Comparison of ENCODE assay signal across 19 cellular contexts in the genomic region with DNA sequence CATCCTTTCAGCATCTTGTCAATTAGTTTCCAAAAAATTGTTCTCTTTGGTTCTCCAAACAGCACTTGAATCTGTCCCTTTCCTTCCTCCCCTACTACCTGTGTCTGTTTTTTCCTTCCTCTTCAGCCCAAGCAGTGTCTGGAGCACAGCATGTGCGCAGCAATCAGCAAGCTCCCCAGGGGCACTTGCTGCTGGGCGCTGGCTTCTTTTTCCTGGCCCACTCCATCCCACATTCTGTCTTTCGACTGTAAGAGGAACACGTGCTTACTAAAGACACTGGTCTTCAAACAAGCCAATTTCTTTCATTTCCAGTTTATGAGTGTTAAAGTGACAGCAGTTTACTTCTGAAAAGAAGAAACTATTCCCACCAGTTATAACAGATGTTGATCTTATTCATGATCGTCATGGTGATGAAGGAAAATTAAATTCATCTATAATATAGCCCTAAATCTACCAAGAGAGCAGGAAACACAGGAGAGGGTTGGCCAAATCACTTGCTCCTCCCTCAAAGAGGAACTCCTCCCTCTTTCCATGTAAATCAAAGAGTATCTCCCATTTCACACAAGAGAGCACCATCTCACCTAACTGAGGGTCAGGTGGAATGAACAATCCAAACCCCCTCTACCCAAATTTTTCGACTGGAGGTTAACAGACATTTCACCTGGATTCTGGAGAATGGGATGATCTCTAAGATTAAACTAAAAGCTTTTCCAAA.
DNase-seq lines count a peak whose midpoint lies in the region; ATAC-seq and TF ChIP-seq lines count a peak whose summit lies in the region.
"Had no signal": no experiment of that assay in that cellular context is flagged by ENCODE, and none has a peak within 500 bp of the region (broad histone marks: within the 10 kb centered on the region; RNA-seq: fewer than 3 reads in every experiment).

No MANE protein-coding gene starts in this region.

- no peak overlapping the region for H2BK20ac ChIP-seq in IMR-90 (ENCODE audit: low read depth, low read length)

- TF ChIP-seq CTCF in IMR-90 (conservative IDR thresholded peaks at IDR 0.05; ENCODE audit: low read depth, low read length): no peak
- no peak for TF ChIP-seq CTCF in WTC11 (IDR thresholded peaks at IDR 0.05)
- TF ChIP-seq CTCF in progenitor cell of endocrine pancreas (IDR thresholded peaks at IDR 0.05; ENCODE audit: unreplicated experiment): no peak
- no peak for TF ChIP-seq CTCF in GM10266 (IDR thresholded peaks at IDR 0.05; ENCODE audit: control insufficient read depth, insufficient read depth, low read depth, missing control alignments)

- H3K36me3 Mint-ChIP-seq in WTC11 (no peaks in the 10 kb centered on the region), progenitor cell of endocrine pancreas (ENCODE audit: insufficient read depth) (peaks cover 3% of the 10 kb centered on the region)
- H3K36me3 Mint-ChIP-seq: CD4-positive, alpha-beta memory T cell had no signal

- no peak overlapping the region for H3K56ac ChIP-seq in IMR-90 (ENCODE audit: extremely low read depth, insufficient read depth, low read length)

- dilution Hi-C loops in IMR-90 (cut with HindIII; ENCODE audit: low sequenced_read_pairs, unreplicated experiment): no loop called here

- ATAC-seq in IMR-90 (ENCODE audit: low read depth) (no peak), WTC11 (peak; percentile 66)
- ATAC-seq: psoas muscle had no signal

- TF ChIP-seq POLR2A in IMR-90 (IDR thresholded peaks at IDR 0.05; ENCODE audit: low read depth, low read length): no peak

- POLR2A ChIA-PET in IMR-90 (lab: Charles Lee; ENCODE audit: unreplicated experiment): interaction anchor here (0.6 kb wide), 1 partner anchor 17 kb away, joined by 6 read pairs; no protein-coding TSS in a partner anchor
- POLR2A ChIA-PET in WTC11 (lab: Charles Lee): no interaction called here

- in situ Hi-C loops in IMR-90 (cut with MboI; ENCODE audit: low sequenced_read_pairs): no loop called here

- peaks cover 5% of the 10 kb centered on the region; the same call in 1 of the 2 replicates for H3K9me3 Mint-ChIP-seq in WTC11
- no peaks in the 10 kb centered on the region for H3K9me3 Mint-ChIP-seq in progenitor cell of endocrine pancreas (ENCODE audit: low read depth)
- H3K9me3 Mint-ChIP-seq: activated CD4-positive, alpha-beta T cell treated with anti-CD3 and anti-CD28 coated beads, Interleukin-2, amount 10 ng/mL, durations not matched to agents 24 days and 14 days; central memory CD8-positive, alpha-beta T cell; neural crest cell had no signal

- H2AFZ ChIP-seq in IMR-90 (replicated peaks; ENCODE audit: low read length, poor library complexity): no peak overlapping the region

- H3K27me3 Mint-ChIP-seq in WTC11 (ENCODE audit: low read depth) (no peaks in the 10 kb centered on the region), progenitor cell of endocrine pancreas (no peaks in the 10 kb centered on the region)

- H2BK15ac ChIP-seq in IMR-90 (ENCODE audit: low read depth, low read length): 0 out of 3 replicates have a peak overlapping the region, but pooled peaks have one; percentile 56

- BruUV-seq in IMR-90 (replicated peaks; lab: Mats Ljungman, UMichigan): no TSS peak

- peaks cover 20% of the 10 kb centered on the region for H3K9me1 ChIP-seq in IMR-90 (ENCODE audit: insufficient read depth, low read length)

- H3K18ac ChIP-seq in IMR-90 (ENCODE audit: low read depth, low read length): no peak overlapping the region

- peaks cover 79% of the 10 kb centered on the region for H4K20me1 ChIP-seq in IMR-90 (ENCODE audit: insufficient read depth, low read length)

- H3K27me3 ChIP-seq in IMR-90 (ENCODE audit: control insufficient read depth, insufficient read depth, low read length): no peaks in the 10 kb centered on the region

- no peaks in the 10 kb centered on the region for H3K36me3 ChIP-seq in IMR-90 (ENCODE audit: control insufficient read depth, insufficient read depth, low read length)

- peaks cover 22 to 81% of the 10 kb centered on the region in 2 experiments; a peak in 3 of 4 replicates for H3K79me1 ChIP-seq in IMR-90 (ENCODE audit: low read depth in 1 of 2, low read length in 2 of 2)

- no peak overlapping the region for H2AK5ac ChIP-seq in IMR-90 (ENCODE audit: low read depth, low read length)

- no peak overlapping the region for H4K91ac ChIP-seq in IMR-90 (ENCODE audit: insufficient read depth, low read depth, low read length)

- no peak overlapping the region for H3K14ac ChIP-seq in IMR-90 (replicated peaks; ENCODE audit: low read depth, low read length)

- no peak overlapping the region for H2BK120ac ChIP-seq in IMR-90 (ENCODE audit: low read depth, low read length)

- no peak overlapping the region for H2AK9ac ChIP-seq in IMR-90 (replicated peaks; ENCODE audit: low read depth, low read length, poor library complexity)

- intact Hi-C loops in IMR-90 (cut with micrococcal nuclease): no loop called here

- H4K5ac ChIP-seq in IMR-90 (ENCODE audit: low read depth, low read length): no peak overlapping the region

- peaks cover 13% of the 10 kb centered on the region for H3K4me1 ChIP-seq in IMR-90 (ENCODE audit: control insufficient read depth, insufficient read depth, low read length)
- H3K4me1 ChIP-seq: psoas muscle had no signal

- H4K8ac ChIP-seq in IMR-90 (ENCODE audit: low read depth in 2 of 2, low read length in 2 of 2): no peak overlapping the region

- no peak overlapping the region for H3K4me3 ChIP-seq in IMR-90 (ENCODE audit: insufficient read depth, low read depth, low read length)
- H3K4me3 ChIP-seq: psoas muscle had no signal

- no peak overlapping the region for H3K9ac ChIP-seq in IMR-90 (ENCODE audit: low read depth, low read length)
- H3K9ac ChIP-seq: KMS-11 had no signal

- no peak overlapping the region for H2BK5ac ChIP-seq in IMR-90 (ENCODE audit: low read depth, low read length, poor library complexity, severe bottlenecking)

- CTCF ChIA-PET in IMR-90 (lab: Yijun Ruan, JAX) (interaction anchor here (0.6 to 0.7 kb wide), 2 partner anchors 105 to 1958 kb away, joined by 3 to 4 read pairs; no protein-coding TSS in a partner anchor), WTC11 (lab: Charles Lee) (interaction anchor here (1.1 to 2.1 kb wide), 3 partner anchors 10 to 49 kb away, joined by 3 to 8 read pairs (median 7); no protein-coding TSS in a partner anchor)

- H3K4me3 Mint-ChIP-seq in WTC11 (no peak overlapping the region), progenitor cell of endocrine pancreas (ENCODE audit: low read depth) (no peak overlapping the region)
- H3K4me3 Mint-ChIP-seq: activated CD4-positive, alpha-beta T cell treated with anti-CD3 and anti-CD28 coated beads, Interleukin-2, amount 10 ng/mL, durations not matched to agents 24 days and 14 days; CD4-positive, alpha-beta memory T cell; central memory CD8-positive, alpha-beta T cell; neural crest cell had no signal

- no peaks in the 10 kb centered on the region for H3K9me3 ChIP-seq in IMR-90 (ENCODE audit: control insufficient read depth, insufficient read depth, low read length)
- H3K9me3 ChIP-seq: psoas muscle had no signal

- peaks cover 52% of the 10 kb centered on the region for H3K4me1 Mint-ChIP-seq in WTC11
- peaks cover 25% of the 10 kb centered on the region for H3K4me1 Mint-ChIP-seq in progenitor cell of endocrine pancreas (ENCODE audit: low read depth)
- H3K4me1 Mint-ChIP-seq: activated CD4-positive, alpha-beta T cell treated with anti-CD3 and anti-CD28 coated beads, Interleukin-2, amount 10 ng/mL, durations not matched to agents 24 days and 14 days; CD4-positive, alpha-beta memory T cell; central memory CD8-positive, alpha-beta T cell had no signal

- DNase-seq in NCI-H2171 treated with DMSO at 0.1 percent for 48 hours (lab: John Stamatoyannopoulos, UW) (peak; percentile 20), NCI-H2171 (lab: John Stamatoyannopoulos, UW) (no peak), IMR-90 (no peak), WTC11 (ENCODE audit: low spot score) (no peak), progenitor cell of endocrine pancreas (ENCODE audit: low spot score, unreplicated experiment) (no peak), islet precursor cell (no peak), GM10266 (ENCODE audit: extremely low spot score) (no peak), GOT3 (lab: John Stamatoyannopoulos, UW) (no peak)
- DNase-seq: activated CD4-positive, alpha-beta T cell treated with anti-CD3 and anti-CD28 coated beads, Interleukin-2, amount 10 ng/mL, durations not matched to agents 24 days and 14 days; activated gamma-delta T cell; CD4-positive, alpha-beta memory T cell; hippocampal formation; midbrain; NCI-H1048; NCI-H2081 treated with DMSO at 0.1 percent for 48 hours; psoas muscle had no signal

- no peak overlapping the region for H3K4ac ChIP-seq in IMR-90 (ENCODE audit: low read depth, low read length)

- H3K27ac ChIP-seq in IMR-90 (ENCODE audit: insufficient read depth, low read length): no peak overlapping the region
- H3K27ac ChIP-seq: KMS-11, psoas muscle had no signal

- no CpG with 5 or more reads among the region's 6 CpGs for WGBS in IMR-90 (ENCODE audit: extremely low coverage in 2 of 2, insufficient read length in 1 of 2), 2 experiments

- H3K4me2 ChIP-seq in IMR-90 (ENCODE audit: low read depth, low read length): no peak overlapping the region
- H3K4me2 ChIP-seq: KMS-11 had no signal

- TF ChIP-seq RAD21 in IMR-90 (IDR thresholded peaks at IDR 0.05; ENCODE audit: low read length): no peak

- no peak overlapping the region for H3K23ac ChIP-seq in IMR-90 (ENCODE audit: low read depth, low read length)

- H3K27ac Mint-ChIP-seq in WTC11 (peak overlapping the region; percentile 94; the same call in 1 of the 2 replicates), progenitor cell of endocrine pancreas (peak overlapping the region; percentile 80)
- H3K27ac Mint-ChIP-seq: activated CD4-positive, alpha-beta T cell treated with anti-CD3 and anti-CD28 coated beads, Interleukin-2, amount 10 ng/mL, durations not matched to agents 24 days and 14 days; CD4-positive, alpha-beta memory T cell had no signal

TF ChIP-seq in IMR-90, 13 proteins besides CTCF, POLR2A, EP300 and RAD21 (continues in another document):
- no peak for TF ChIP-seq RCOR1 (IDR thresholded peaks at IDR 0.05; ENCODE audit: insufficient replicate concordance, low read length)
- no peak for TF ChIP-seq CHD1 (IDR thresholded peaks at IDR 0.05; ENCODE audit: low read depth, low read length)
- TF ChIP-seq MAZ (IDR thresholded peaks at IDR 0.05; ENCODE audit: borderline replicate concordance, low read depth, low read length): no peak

TF ChIP-seq in WTC11, 78 proteins besides CTCF, POLR2A, EP300 and RAD21 (continues in another document):
- TF ChIP-seq, protein P1, sequence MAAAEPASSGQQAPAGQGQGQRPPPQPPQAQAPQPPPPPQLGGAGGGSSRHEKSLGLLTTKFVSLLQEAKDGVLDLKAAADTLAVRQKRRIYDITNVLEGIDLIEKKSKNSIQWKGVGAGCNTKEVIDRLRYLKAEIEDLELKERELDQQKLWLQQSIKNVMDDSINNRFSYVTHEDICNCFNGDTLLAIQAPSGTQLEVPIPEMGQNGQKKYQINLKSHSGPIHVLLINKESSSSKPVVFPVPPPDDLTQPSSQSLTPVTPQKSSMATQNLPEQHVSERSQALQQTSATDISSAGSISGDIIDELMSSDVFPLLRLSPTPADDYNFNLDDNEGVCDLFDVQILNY (CRISPR knock-in tag; IDR thresholded peaks at IDR 0.05): no peak
